In genomic region chr6:10545482-10545881, GRCh38 we compare ENCODE assay signal across 2 cellular contexts.
TF ChIP-seq lines count a peak whose summit lies in the region.

No MANE protein-coding gene starts in this region.

TF ChIP-seq in HepG2, 621 proteins besides CTCF, POLR2A, EP300 and RAD21:
- TF ChIP-seq BORCS8-MEF2B (CRISPR knock-in tag; IDR thresholded peaks at IDR 0.05) (no peak), ZNF615 (CRISPR knock-in tag; IDR thresholded peaks at IDR 0.05; ENCODE audit: borderline replicate concordance) (0 out of 2 replicates have a peak, but pooled peaks have one; percentile 40)
TF ChIP-seq in HepG2: peak in this region for 1.

TF ChIP-seq in H1, 55 proteins besides CTCF, POLR2A, EP300 and RAD21:
- no peak for TF ChIP-seq CREB1 (IDR thresholded peaks at IDR 0.05)
